In the genomic region with DNA sequence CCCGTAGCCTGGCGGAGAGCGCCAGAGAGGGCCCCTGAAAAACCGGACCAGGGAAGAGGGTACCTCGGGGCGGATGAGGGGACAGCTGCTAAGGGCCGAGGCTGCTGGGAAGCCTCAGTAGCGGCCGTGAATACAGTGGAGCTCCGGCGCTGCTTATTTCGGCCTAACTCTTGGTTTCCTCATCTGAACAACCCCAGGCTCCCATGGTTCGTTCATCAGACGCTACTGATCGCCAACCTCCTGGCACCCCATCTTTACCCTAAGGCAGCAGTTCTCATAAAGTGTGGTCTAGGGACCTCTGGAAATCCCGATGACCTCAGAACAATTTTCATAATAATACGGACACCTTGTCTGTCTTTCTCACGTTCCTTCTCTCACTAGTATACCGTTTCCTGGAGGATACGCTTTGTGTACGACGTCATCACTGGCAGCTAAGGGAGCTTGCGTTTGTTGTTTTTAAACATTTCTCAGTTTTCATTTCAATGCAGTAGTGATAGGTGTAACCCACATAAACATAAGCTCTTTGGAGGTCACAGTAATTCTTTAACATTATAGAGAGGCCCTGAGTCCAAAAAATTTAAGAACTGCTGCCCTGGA, we compare ENCODE assay signal across 8 cellular contexts. TPM values are rescaled to one million over a fixed set of nuclear protein-coding genes. Genes with fewer than 3 reads are reported as not detected.
DNase-seq lines count a peak whose midpoint lies in the region; ATAC-seq and TF ChIP-seq lines count a peak whose summit lies in the region.

No MANE protein-coding gene starts in this region.

- peaks cover 25% of the 10 kb centered on the region for H3K4me1 Mint-ChIP-seq in activated T-helper 2 cell treated with anti-CD3 and anti-CD28 coated beads, Interferon-gamma antibody, Interleukin-2, Interleukin-4, amounts not matched to agents 10 μg/mL and 5 μg/mL and 100 μg/mL, durations not matched to agents 14 hours and 24 hours and 36 hours (ENCODE audit: low read depth)

- peak overlapping the region; percentile 80 for H3K4me3 ChIP-seq in Jurkat, Clone E6-1 (ENCODE audit: low read length)
- H3K4me3 ChIP-seq in hepatocyte, result peak overlapping the region; percentile 85
- peak overlapping the region; percentile 78 to 95 (median 87) for H3K4me3 ChIP-seq in skeletal muscle tissue (ENCODE audit: low read length in 3 of 3)

- WGBS in hepatocyte (ENCODE audit: low lambda C conversion rate, missing lambda C conversion rate), result 1% methylated on average over 22 of the region's 23 CpGs

- no peak for TF ChIP-seq CTCF in hepatocyte (IDR thresholded peaks at IDR 0.05; ENCODE audit: poor library complexity)

- peaks cover 14% of the 10 kb centered on the region for H4K20me1 ChIP-seq in hepatocyte (ENCODE audit: insufficient read depth, poor library complexity, severe bottlenecking)

- peak; percentile 45 for DNase-seq in NCI-H1105 treated with DMSO at 0.1 percent for 48 hours (lab: John Stamatoyannopoulos, UW)
- DNase-seq in NCI-H1105 (lab: John Stamatoyannopoulos, UW), result no peak
- peak; percentile 15 for DNase-seq in Jurkat, Clone E6-1 (ENCODE audit: low read depth, low spot score)
- no peak for DNase-seq in activated T-helper 2 cell treated with anti-CD3 and anti-CD28 coated beads, Interferon-gamma antibody, Interleukin-2, Interleukin-4, amounts not matched to agents 10 μg/mL and 5 μg/mL and 100 μg/mL, durations not matched to agents 14 hours and 24 hours and 36 hours (ENCODE audit: low spot score)
- DNase-seq in hepatocyte (ENCODE audit: low spot score), result peak; percentile 29
- no peak for DNase-seq in head of caudate nucleus

- H3K36me3 ChIP-seq in hepatocyte (replicated peaks; ENCODE audit: insufficient read depth, low read depth), result no peaks in the 10 kb centered on the region
- no peaks in the 10 kb centered on the region for H3K36me3 ChIP-seq in skeletal muscle tissue (ENCODE audit: control insufficient read depth in 3 of 3, insufficient read depth in 3 of 3, low read length in 3 of 3)

- H2AFZ ChIP-seq in hepatocyte, result peak overlapping the region; percentile 86

- H3K9ac ChIP-seq in skeletal muscle tissue (ENCODE audit: low read depth in 1 of 3, low read length in 3 of 3), result peak overlapping the region in 2 of 3 donors; percentile 2 to 4

- H3K4me1 ChIP-seq in hepatocyte (ENCODE audit: insufficient read depth) (peaks cover 8% of the 10 kb centered on the region), skeletal muscle tissue (ENCODE audit: control insufficient read depth in 3 of 3, insufficient read depth in 3 of 3, low read length in 3 of 3) (peaks cover 14 to 16% (median 15%) of the 10 kb centered on the region in 3 donors)

- intact Hi-C loops in activated T-helper 2 cell treated with anti-CD3 and anti-CD28 coated beads, Interferon-gamma antibody, Interleukin-2, Interleukin-4, amounts not matched to agents 10 μg/mL and 5 μg/mL and 100 μg/mL, durations not matched to agents 14 hours and 24 hours and 36 hours (cut with micrococcal nuclease), result loop anchor here (5.0 to 10.0 kb wide), 2 partner anchors 140 to 1517 kb away; a partner anchor contains a TSS
- intact Hi-C loops in head of caudate nucleus (cut with DNase I), result no loop called here

- H3K27me3 Mint-ChIP-seq in activated T-helper 2 cell treated with anti-CD3 and anti-CD28 coated beads, Interferon-gamma antibody, Interleukin-2, Interleukin-4, amounts not matched to agents 10 μg/mL and 5 μg/mL and 100 μg/mL, durations not matched to agents 14 hours and 24 hours and 36 hours (ENCODE audit: low read depth), result peaks cover 21% of the 10 kb centered on the region

- H3K27ac Mint-ChIP-seq in activated T-helper 2 cell treated with anti-CD3 and anti-CD28 coated beads, Interferon-gamma antibody, Interleukin-2, Interleukin-4, amounts not matched to agents 10 μg/mL and 5 μg/mL and 100 μg/mL, durations not matched to agents 14 hours and 24 hours and 36 hours, result peak overlapping the region; percentile 77

- H3K36me3 Mint-ChIP-seq in activated T-helper 2 cell treated with anti-CD3 and anti-CD28 coated beads, Interferon-gamma antibody, Interleukin-2, Interleukin-4, amounts not matched to agents 10 μg/mL and 5 μg/mL and 100 μg/mL, durations not matched to agents 14 hours and 24 hours and 36 hours (ENCODE audit: low read depth), result peaks cover 5% of the 10 kb centered on the region

- H3K9me3 Mint-ChIP-seq in activated T-helper 2 cell treated with anti-CD3 and anti-CD28 coated beads, Interferon-gamma antibody, Interleukin-2, Interleukin-4, amounts not matched to agents 10 μg/mL and 5 μg/mL and 100 μg/mL, durations not matched to agents 14 hours and 24 hours and 36 hours, result no peaks in the 10 kb centered on the region

- H3K27ac ChIP-seq in hepatocyte, result peak overlapping the region; percentile 97
- H3K27ac ChIP-seq in skeletal muscle tissue (ENCODE audit: low read depth, low read length), result peak overlapping the region; percentile 87

- peak overlapping the region; percentile 86 for H3K4me3 Mint-ChIP-seq in activated T-helper 2 cell treated with anti-CD3 and anti-CD28 coated beads, Interferon-gamma antibody, Interleukin-2, Interleukin-4, amounts not matched to agents 10 μg/mL and 5 μg/mL and 100 μg/mL, durations not matched to agents 14 hours and 24 hours and 36 hours (ENCODE audit: low read depth)

- H3K79me2 ChIP-seq in hepatocyte, result peaks cover 36% of the 10 kb centered on the region

- no peaks in the 10 kb centered on the region for H3K9me2 ChIP-seq in hepatocyte (replicated peaks; ENCODE audit: insufficient read depth)

- H3K4me2 ChIP-seq in hepatocyte, result peak overlapping the region; percentile 85

- ATAC-seq in GM21737 (IDR thresholded peaks at IDR 0.05; ENCODE audit: unreplicated experiment), result peak; percentile 24

- H3K9me3 ChIP-seq in hepatocyte (ENCODE audit: low read depth) (no peaks in the 10 kb centered on the region), skeletal muscle tissue (ENCODE audit: control insufficient read depth in 3 of 3, low read length in 3 of 3) (no peaks in the 10 kb centered on the region)

- no peaks in the 10 kb centered on the region for H3K27me3 ChIP-seq in hepatocyte
- H3K27me3 ChIP-seq in skeletal muscle tissue (ENCODE audit: control insufficient read depth in 3 of 3, insufficient read depth in 3 of 3, low read length in 3 of 3), result no peaks in the 10 kb centered on the region

RNA-seq across cellular contexts. Expression of a gene that starts 0.7 kb away (rescaled TPM):
- polyA plus RNA-seq in Jurkat, Clone E6-1 (2012; ENCODE audit: insufficient read depth, insufficient read length), result 32.0 TPM
- 17.4 and 19.3 TPM in 2 replicates for total RNA-seq in activated T-helper 2 cell treated with anti-CD3 and anti-CD28 coated beads, Interferon-gamma antibody, Interleukin-2, Interleukin-4, amounts not matched to agents 10 μg/mL and 5 μg/mL and 100 μg/mL, durations not matched to agents 14 hours and 24 hours and 36 hours
- total RNA-seq in hepatocyte, result 19.7 and 26.1 TPM in 2 replicates
- 14.5 and 18.1 TPM in 2 replicates for polyA plus RNA-seq in hepatocyte
- 18.8 TPM for total RNA-seq in skeletal muscle tissue

RNA-seq across cellular contexts. Expression of a gene that starts 59.5 kb away (rescaled TPM):
- 1.2 TPM for polyA plus RNA-seq in Jurkat, Clone E6-1 (2012; ENCODE audit: insufficient read depth, insufficient read length)
- not detected in 2 replicates for total RNA-seq in activated T-helper 2 cell treated with anti-CD3 and anti-CD28 coated beads, Interferon-gamma antibody, Interleukin-2, Interleukin-4, amounts not matched to agents 10 μg/mL and 5 μg/mL and 100 μg/mL, durations not matched to agents 14 hours and 24 hours and 36 hours
- 0.32 and 0.93 TPM in 2 replicates for total RNA-seq in hepatocyte
- 0.33 and 0.41 TPM in 2 replicates for polyA plus RNA-seq in hepatocyte
- total RNA-seq in skeletal muscle tissue, result under 0.01 TPM

Comparison
In these comparisons a context has a peak if more than half of its experiments do, and no peak if none do; other contexts are left out.
1. DNase-seq: peak in NCI-H1105 treated with DMSO at 0.1 percent for 48 hours (single experiment), Jurkat, Clone E6-1 (single experiment) and hepatocyte (single experiment); none in NCI-H1105 (single experiment), activated T-helper 2 cell treated with anti-CD3 and anti-CD28 coated beads, Interferon-gamma antibody, Interleukin-2, Interleukin-4, amounts not matched to agents 10 μg/mL and 5 μg/mL and 100 μg/mL, durations not matched to agents 14 hours and 24 hours and 36 hours (single experiment) and head of caudate nucleus (0 of 42).
2. Peak in every context shown above with its lines, with median percentiles within 50 percentile points of each other: H3K4me3 ChIP-seq.